ENCODE assay signal across 16 cellular contexts in the genomic region with DNA sequence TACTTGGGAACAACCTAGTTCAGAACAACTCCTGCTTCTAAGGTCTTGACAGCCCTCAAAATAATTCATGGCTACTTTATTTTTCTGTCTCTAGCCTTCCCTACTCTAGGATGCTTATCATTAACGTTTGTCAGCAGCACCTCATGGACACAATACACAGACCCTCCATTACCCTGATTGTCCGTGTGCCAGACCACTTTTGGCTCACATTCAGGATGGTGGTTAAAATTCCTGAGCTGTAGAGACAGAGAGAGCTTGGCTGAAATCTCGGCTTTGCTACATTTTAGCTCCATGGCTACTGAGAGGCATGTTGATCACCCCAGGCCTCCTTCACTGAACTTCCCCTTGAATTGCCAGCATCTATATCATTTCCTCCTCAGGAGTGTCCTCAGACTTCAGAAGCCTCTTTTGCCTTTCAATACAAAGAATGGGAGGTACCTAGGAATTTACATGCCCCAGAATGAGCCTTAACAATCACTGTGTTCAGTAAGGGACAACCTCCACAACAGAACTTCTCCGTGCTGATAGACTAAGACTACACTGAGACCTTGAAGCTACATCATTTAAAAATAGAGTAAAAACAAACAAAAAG.
DNase-seq lines count a peak whose midpoint lies in the region; ATAC-seq and TF ChIP-seq lines count a peak whose summit lies in the region.
"Had no signal": no experiment of that assay in that cellular context is flagged by ENCODE, and none has a peak within 500 bp of the region (broad histone marks: within the 10 kb centered on the region; RNA-seq: fewer than 3 reads in every experiment).

No MANE protein-coding gene starts in this region.

- no peaks in the 10 kb centered on the region for H3K36me3 ChIP-seq in H7 (replicated peaks; ENCODE audit: control insufficient read depth, insufficient read depth, low read length)
- H3K36me3 ChIP-seq: SJSA1 had no signal

- peaks cover 4% of the 10 kb centered on the region for H3K9me3 Mint-ChIP-seq in mesothelial cell of epicardium

- no peak for ATAC-seq in HG03159 (IDR thresholded peaks at IDR 0.05; ENCODE audit: unreplicated experiment)

- DNase-seq in H7 (peak; percentile 28), SK-N-DZ (ENCODE audit: low spot score) (peak; percentile 7), glomerular visceral epithelial cell (ENCODE audit: extremely low spot score) (peak; percentile 49), mesothelial cell of epicardium (ENCODE audit: low spot score in 2 of 2, unreplicated experiment in 2 of 2) (no peak), hypothalamus (lab: John Stamatoyannopoulos, UW) (no peak), DMS 273 (lab: John Stamatoyannopoulos, UW; ENCODE audit: unreplicated experiment) (no peak)
- no peak for DNase-seq in stimulated activated CD4-positive, alpha-beta T cell treated with anti-CD3 and anti-CD28 coated beads, Interleukin-12 subunit alpha, Interleukin-12 subunit beta, amount 100 ng/mL, for 4 hours
- DNase-seq: Calu3; CD4-positive, alpha-beta T cell; NCI-H1417; NCI-H1930; NCI-H2171 treated with DMSO at 0.1 percent for 48 hours; NCI-H526; NK-92 treated with Interleukin-12 subunit alpha and Interleukin-12 subunit beta, amount 100 ng/mL, for 24 hours had no signal

- no peak overlapping the region for H3K4me3 Mint-ChIP-seq in mesothelial cell of epicardium
- H3K4me3 Mint-ChIP-seq: CD4-positive, alpha-beta T cell had no signal

- no peak overlapping the region for H3K4me3 ChIP-seq in H7 (ENCODE audit: insufficient read depth, low read depth, low read length)
- H3K4me3 ChIP-seq: SJSA1 had no signal

- H3K36me3 Mint-ChIP-seq in mesothelial cell of epicardium = no peaks in the 10 kb centered on the region

- peak overlapping the region; percentile 71 for H3K27ac Mint-ChIP-seq in mesothelial cell of epicardium
- H3K27ac Mint-ChIP-seq: CD4-positive, alpha-beta T cell had no signal

- H3K27me3 Mint-ChIP-seq in mesothelial cell of epicardium (ENCODE audit: low read depth) = no peaks in the 10 kb centered on the region
- H3K27me3 Mint-ChIP-seq: CD4-positive, alpha-beta T cell had no signal

- peaks cover 30% of the 10 kb centered on the region for H3K4me1 Mint-ChIP-seq in mesothelial cell of epicardium

- TF ChIP-seq CTCF in mesothelial cell of epicardium (IDR thresholded peaks at IDR 0.05; ENCODE audit: unreplicated experiment) = no peak

- no peaks in the 10 kb centered on the region for H3K27me3 ChIP-seq in H7 (ENCODE audit: control insufficient read depth, insufficient read depth, low read length)
- H3K27me3 ChIP-seq: SJSA1 had no signal

Comparison
In these comparisons a context has a peak if more than half of its experiments do, and no peak if none do; other contexts are left out.
1. DNase-seq: peak in H7 (single experiment), SK-N-DZ (single experiment) and glomerular visceral epithelial cell (single experiment); none in mesothelial cell of epicardium (0 of 2), hypothalamus (0 of 51), stimulated activated CD4-positive, alpha-beta T cell treated with anti-CD3 and anti-CD28 coated beads, Interleukin-12 subunit alpha, Interleukin-12 subunit beta, amount 100 ng/mL, for 4 hours (single experiment) and DMS 273 (single experiment).